In the genomic region with DNA sequence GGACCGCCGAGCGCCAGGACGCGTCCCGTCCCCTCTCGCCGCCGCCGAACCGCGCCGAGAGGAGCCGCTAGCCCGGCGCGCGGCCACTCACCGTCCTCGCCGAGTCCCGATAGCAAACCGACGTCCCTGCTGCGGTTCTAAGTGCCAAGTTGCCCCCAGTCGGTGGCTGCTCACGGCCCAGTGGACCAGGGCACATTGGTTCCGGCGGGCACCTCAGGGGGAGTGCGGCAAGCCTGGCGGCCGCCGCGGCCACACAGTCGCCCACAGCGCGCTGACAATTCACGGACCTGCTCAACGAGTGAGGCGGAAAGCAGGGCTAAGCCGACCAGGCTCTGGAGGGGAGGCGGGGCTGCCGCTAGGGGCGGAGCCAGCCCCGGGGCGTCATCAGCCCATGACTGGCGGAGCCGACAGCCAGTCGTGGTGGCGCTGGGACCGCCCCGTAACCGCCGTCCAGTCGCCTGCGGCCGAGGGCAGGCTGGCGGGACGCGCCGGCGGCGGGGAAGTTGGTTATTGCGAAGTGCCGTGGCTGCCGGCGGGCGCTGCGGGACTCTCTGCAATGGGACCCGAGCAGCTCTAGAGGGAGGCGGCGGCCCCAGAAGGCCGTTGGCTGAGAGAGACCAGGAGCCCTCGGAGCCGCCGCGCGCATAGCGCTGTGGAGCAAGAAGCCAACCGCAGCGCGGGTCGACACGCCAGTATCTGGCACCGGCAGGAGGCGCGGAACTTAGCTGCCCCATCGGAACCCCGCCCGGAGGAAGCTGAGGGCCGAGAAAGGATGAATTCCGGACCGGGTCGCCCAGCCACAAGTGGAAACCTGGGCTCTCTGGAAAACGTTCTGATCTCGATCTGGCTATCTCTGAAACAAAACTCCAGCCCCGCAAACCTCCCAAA, we compare ENCODE assay signal across 8 cellular contexts. TPM values are rescaled to one million over a fixed set of nuclear protein-coding genes. Genes with fewer than 3 reads are reported as not detected.
DNase-seq lines count a peak whose midpoint lies in the region; ATAC-seq, FAIRE-seq and TF ChIP-seq lines count a peak whose summit lies in the region.

A gene with protein sequence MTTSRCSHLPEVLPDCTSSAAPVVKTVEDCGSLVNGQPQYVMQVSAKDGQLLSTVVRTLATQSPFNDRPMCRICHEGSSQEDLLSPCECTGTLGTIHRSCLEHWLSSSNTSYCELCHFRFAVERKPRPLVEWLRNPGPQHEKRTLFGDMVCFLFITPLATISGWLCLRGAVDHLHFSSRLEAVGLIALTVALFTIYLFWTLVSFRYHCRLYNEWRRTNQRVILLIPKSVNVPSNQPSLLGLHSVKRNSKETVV (minus strand): TSS at position 300 of the 888 bp plus-strand sequence. CDS start 112,387 bp downstream, outside the sequence.

- no peak within 1 kb of the TSS for H2BK20ac ChIP-seq in H1 (ENCODE audit: low read length)

- H3K36me3 Mint-ChIP-seq in activated CD8-positive, alpha-beta memory T cell treated with anti-CD3 and anti-CD28 coated beads, Interleukin-2, amount 10 ng/mL, durations not matched to agents 7 days and 5 days = no peaks in the 10 kb centered on the region

- H4K8ac ChIP-seq in H1 (ENCODE audit: extremely low read depth, insufficient read depth, low read length) (peak within 1 kb of the TSS; percentile 92), mesenchymal stem cell (ENCODE audit: low read length) (peak within 1 kb of the TSS; percentile 65)

- H3K23ac ChIP-seq in H1 (ENCODE audit: insufficient read length) = no peak within 1 kb of the TSS
- peak within 1 kb of the TSS; percentile 67 to 74 for H3K23ac ChIP-seq in mesenchymal stem cell (ENCODE audit: low read length in 2 of 2)

- no peak for TF ChIP-seq EP300 in H1 (IDR thresholded peaks at IDR 0.05; ENCODE audit: borderline replicate concordance in 1 of 2, low read depth in 2 of 2, low read length in 2 of 2)

- peak; percentile 8 to 22; a peak in 1 of 4 replicates for TF ChIP-seq RAD21 in H1 (IDR thresholded peaks at IDR 0.05 in 1 of 2, conservative IDR thresholded peaks at IDR 0.05 in 1 of 2; ENCODE audit: low read depth in 2 of 2, low read length in 2 of 2)

- H3K27me3 ChIP-seq in H1 (replicated peaks in 1 of 4; ENCODE audit: control insufficient read depth in 3 of 4, extremely low read depth in 1 of 4, insufficient read depth in 3 of 4, low read length in 3 of 4) = peaks cover 0 to 16% (median 10%) of the 10 kb centered on the region in 4 experiments; a peak in 5 of 7 replicates
- peaks cover 0 to 12% of the 10 kb centered on the region in 2 experiments for H3K27me3 ChIP-seq in mesenchymal stem cell (ENCODE audit: control insufficient read depth in 1 of 2, insufficient read depth in 1 of 2, low read length in 2 of 2)

- peak within 1 kb of the TSS; percentile 79 to 95 for H3K4me2 ChIP-seq in H1 (ENCODE audit: insufficient read depth in 1 of 2, low read depth in 2 of 2, low read length in 2 of 2)
- H3K4me2 ChIP-seq in mesenchymal stem cell (ENCODE audit: low read length, poor library complexity, severe bottlenecking) = peak within 1 kb of the TSS; percentile 95

- H3K18ac ChIP-seq in H1 (ENCODE audit: extremely low read depth, low read length) (peak within 1 kb of the TSS; percentile 80), mesenchymal stem cell (ENCODE audit: low read depth in 1 of 2, low read length in 2 of 2) (peak within 1 kb of the TSS; percentile 76 to 88)

- H2AK5ac ChIP-seq in H1 (ENCODE audit: low read depth, low read length) (no peak within 1 kb of the TSS), mesenchymal stem cell (ENCODE audit: low read length, severe bottlenecking) (no peak within 1 kb of the TSS)

- H3K4me1 Mint-ChIP-seq in activated CD8-positive, alpha-beta memory T cell treated with anti-CD3 and anti-CD28 coated beads, Interleukin-2, amount 10 ng/mL, durations not matched to agents 7 days and 5 days = peaks cover 13% of the 10 kb centered on the region

- H3K4me3 Mint-ChIP-seq in activated CD8-positive, alpha-beta memory T cell treated with anti-CD3 and anti-CD28 coated beads, Interleukin-2, amount 10 ng/mL, durations not matched to agents 7 days and 5 days = peak within 1 kb of the TSS; percentile 81

- H3K9me3 Mint-ChIP-seq in activated CD8-positive, alpha-beta memory T cell treated with anti-CD3 and anti-CD28 coated beads, Interleukin-2, amount 10 ng/mL, durations not matched to agents 7 days and 5 days (ENCODE audit: low read depth) = no peaks in the 10 kb centered on the region

- H2BK12ac ChIP-seq in H1 (ENCODE audit: low read depth, low read length) (peak within 1 kb of the TSS; percentile 44), mesenchymal stem cell (ENCODE audit: low read length in 2 of 2) (peak within 1 kb of the TSS in 1 of 2 experiments; percentile 50)

- H3K36me3 ChIP-seq in H1 (ENCODE audit: control insufficient read depth in 2 of 4, insufficient read depth in 4 of 4, low read length in 3 of 4) (no peaks in the 10 kb centered on the region), mesenchymal stem cell (ENCODE audit: control insufficient read depth in 1 of 2, insufficient read depth in 2 of 2, low read depth in 1 of 2, low read length in 2 of 2) (no peaks in the 10 kb centered on the region)

- peak within 1 kb of the TSS in 3 of 4 experiments; percentile 47 to 54 (median 53); a peak in 5 of 7 replicates for H3K9ac ChIP-seq in H1 (replicated peaks in 1 of 4; ENCODE audit: extremely low read depth in 1 of 4, low read depth in 3 of 4, low read length in 3 of 4)
- H3K9ac ChIP-seq in mesenchymal stem cell (ENCODE audit: low read length) = peak within 1 kb of the TSS; percentile 83

- peak within 1 kb of the TSS; percentile 28 for H3K27ac Mint-ChIP-seq in activated CD8-positive, alpha-beta memory T cell treated with anti-CD3 and anti-CD28 coated beads, Interleukin-2, amount 10 ng/mL, durations not matched to agents 7 days and 5 days

- peak within 1 kb of the TSS; percentile 92; the same call in 1 of the 2 replicates for H2AFZ ChIP-seq in H1 (ENCODE audit: low read length)
- H2AFZ ChIP-seq in mesenchymal stem cell (ENCODE audit: low read depth, low read length) = peak within 1 kb of the TSS; percentile 80

- H3K4me3 ChIP-seq in H1 (ENCODE audit: extremely low read depth in 1 of 4, insufficient read depth in 2 of 4, low read depth in 3 of 4, low read length in 4 of 4) (peak within 1 kb of the TSS; percentile 71 to 83 (median 82)), mesenchymal stem cell (ENCODE audit: insufficient read depth in 1 of 2, low read depth in 1 of 2, low read length in 2 of 2) (peak within 1 kb of the TSS; percentile 75 to 92)

- H3K9me3 ChIP-seq in H1 (ENCODE audit: insufficient read depth in 2 of 2, low read depth in 1 of 2, low read length in 1 of 2) = no peaks in the 10 kb centered on the region
- H3K9me3 ChIP-seq in mesenchymal stem cell (ENCODE audit: control insufficient read depth, low read length) = no peaks in the 10 kb centered on the region

- FAIRE-seq in H1 (lab: Jason Lieb, UNC) = no peak

- CTCF ChIA-PET in activated CD8-positive, alpha-beta memory T cell treated with anti-CD3 and anti-CD28 coated beads, Interleukin-2, amount 10 ng/mL, durations not matched to agents 7 days and 5 days (lab: Charles Lee) = interaction anchor here (1.2 to 1.7 kb wide), 4 partner anchors 16 to 355 kb away, joined by 3 to 4 read pairs (median 4); no protein-coding TSS in a partner anchor
- CTCF ChIA-PET in H1 (lab: Charles Lee; ENCODE audit: partially characterized antibody) = interaction anchor here (0.6 to 1.7 kb wide), 7 partner anchors 16 to 326 kb away, joined by 3 to 5 read pairs (median 3); no protein-coding TSS in a partner anchor

- H3K79me2 ChIP-seq in H1 (ENCODE audit: control insufficient read depth in 1 of 2, insufficient read depth in 2 of 2, low read length in 2 of 2) = 0 out of 4 replicates have a peak, but pooled peaks cover 0 to 17% of the 10 kb centered on the region in 2 experiments

- H3K79me1 ChIP-seq in H1 (ENCODE audit: low read depth, low read length) (no peaks in the 10 kb centered on the region), mesenchymal stem cell (replicated peaks; ENCODE audit: low read length, poor library complexity, severe bottlenecking) (peaks cover 4% of the 10 kb centered on the region)

- peak within 1 kb of the TSS; percentile 64 for H4K5ac ChIP-seq in H1 (ENCODE audit: insufficient read length, low read depth, low read length)

- peaks cover 0 to 9% (median 6%) of the 10 kb centered on the region in 4 experiments; a peak in 4 of 7 replicates for H3K4me1 ChIP-seq in H1 (replicated peaks in 1 of 4; ENCODE audit: control insufficient read depth in 3 of 4, insufficient read depth in 4 of 4, low read length in 3 of 4)
- H3K4me1 ChIP-seq in mesenchymal stem cell (ENCODE audit: control insufficient read depth, insufficient read depth, low read depth, low read length) = peaks cover 11% of the 10 kb centered on the region

- peaks cover 19% of the 10 kb centered on the region; the same call in 1 of the 2 replicates for H3K23me2 ChIP-seq in H1 (ENCODE audit: low read depth, low read length)

- peak; percentile 91 for DNase-seq in COR-L47 (lab: John Stamatoyannopoulos, UW)
- peak; percentile 98 for DNase-seq in GM20000 (ENCODE audit: low spot score)
- peak; percentile 82 for DNase-seq in HS-5 (ENCODE audit: low read depth)
- peak; percentile 90 to 98 for DNase-seq in NOMO-1 (lab: John Stamatoyannopoulos, UW; ENCODE audit: unreplicated experiment in 2 of 2)
- DNase-seq in activated CD8-positive, alpha-beta memory T cell treated with anti-CD3 and anti-CD28 coated beads, Interleukin-2, amount 10 ng/mL, durations not matched to agents 7 days and 5 days = peak; percentile 95
- DNase-seq in H1 (ENCODE audit: low read depth in 1 of 2, low spot score in 2 of 2) = peak; percentile 89 to 96
- peak; percentile 97 for DNase-seq in mesenchymal stem cell
- peak; percentile 82 for DNase-seq in stimulated activated CD8-positive, alpha-beta memory T cell treated with anti-CD3 and anti-CD28 coated beads, Interleukin-12 subunit alpha, Interleukin-12 subunit beta, amount 100 ng/mL, for 24 hours (ENCODE audit: extremely low read depth)

- H2BK15ac ChIP-seq in H1 (ENCODE audit: low read length) = no peak within 1 kb of the TSS
- H2BK15ac ChIP-seq in mesenchymal stem cell (ENCODE audit: low read depth, poor library complexity, severe bottlenecking) = peak within 1 kb of the TSS; percentile 75

- peak; percentile 5 for TF ChIP-seq CTCF in GM20000 (IDR thresholded peaks at IDR 0.05; ENCODE audit: extremely low read depth, missing control alignments)
- TF ChIP-seq CTCF in H1 (IDR thresholded peaks at IDR 0.05; ENCODE audit: control extremely low read depth in 1 of 3, insufficient read depth in 1 of 3, low read depth in 1 of 3, low read length in 3 of 3) = peak in 2 of 3 experiments; percentile 10 to 37; a peak in 2 of 4 replicates

- POLR2A ChIA-PET in H1 (lab: Charles Lee; ENCODE audit: partially characterized antibody) = interaction anchor here (0.6 to 1.4 kb wide), 4 partner anchors 11 to 385 kb away, joined by 3 to 8 read pairs (median 4); no protein-coding TSS in a partner anchor

- no peak within 1 kb of the TSS for H2BK120ac ChIP-seq in H1 (replicated peaks; ENCODE audit: low read depth, low read length)
- no peak within 1 kb of the TSS for H2BK120ac ChIP-seq in mesenchymal stem cell (ENCODE audit: low read depth, low read length)

- ATAC-seq in activated CD8-positive, alpha-beta memory T cell treated with anti-CD3 and anti-CD28 coated beads, Interleukin-2, amount 10 ng/mL, durations not matched to agents 7 days and 5 days = peak; percentile 98

- H4K20me1 ChIP-seq in H1 (replicated peaks in 1 of 2; ENCODE audit: control insufficient read depth in 1 of 2, insufficient read depth in 2 of 2, low read length in 2 of 2) = peaks cover 0 to 7% of the 10 kb centered on the region in 2 experiments

- no peak within 1 kb of the TSS for H3K56ac ChIP-seq in H1 (replicated peaks; ENCODE audit: insufficient read length, low read depth, low read length)

- H3K4ac ChIP-seq in H1 (replicated peaks; ENCODE audit: insufficient read length, low read depth, low read length) (peak within 1 kb of the TSS; percentile 87), mesenchymal stem cell (ENCODE audit: low read depth in 1 of 2, low read length in 2 of 2) (no peak within 1 kb of the TSS)

- H3K14ac ChIP-seq in H1 (ENCODE audit: insufficient read length) = no peak within 1 kb of the TSS
- H3K14ac ChIP-seq in mesenchymal stem cell (ENCODE audit: low read length in 2 of 2) = peak within 1 kb of the TSS in 1 of 2 experiments; percentile 86

- H2BK5ac ChIP-seq in H1 (ENCODE audit: low read depth, low read length) = no peak within 1 kb of the TSS
- peak within 1 kb of the TSS; percentile 15 for H2BK5ac ChIP-seq in mesenchymal stem cell (ENCODE audit: low read depth, low read length, poor library complexity, severe bottlenecking)

- peak; percentile 29 to 79 for TF ChIP-seq POLR2A in H1 (IDR thresholded peaks at IDR 0.05; ENCODE audit: control extremely low read depth in 1 of 2, low read depth in 2 of 2, low read length in 2 of 2)

- H3K27me3 Mint-ChIP-seq in activated CD8-positive, alpha-beta memory T cell treated with anti-CD3 and anti-CD28 coated beads, Interleukin-2, amount 10 ng/mL, durations not matched to agents 7 days and 5 days = peaks cover 60% of the 10 kb centered on the region

- WGBS in H1 (ENCODE audit: extremely low coverage in 1 of 2, insufficient coverage in 1 of 2, insufficient read length in 1 of 2, insufficient replicate concordance in 2 of 2, low coverage in 1 of 2, low lambda C conversion rate in 2 of 2, missing lambda C conversion rate in 1 of 2), 2 experiments = 1% methylated on average over 97 of the region's 97 CpGs; no CpG with 5 or more reads in 1 of the 2 experiments
- WGBS in mesenchymal stem cell = under 1% methylated on average over 87 of the region's 97 CpGs

- H4K91ac ChIP-seq in H1 (replicated peaks; ENCODE audit: insufficient read length, low read length) = peak within 1 kb of the TSS; percentile 35
- peak within 1 kb of the TSS; percentile 47 for H4K91ac ChIP-seq in mesenchymal stem cell (ENCODE audit: low read length)

- no peak within 1 kb of the TSS for H3K27ac ChIP-seq in H1 (ENCODE audit: low read depth, low read length)
- H3K27ac ChIP-seq in mesenchymal stem cell (ENCODE audit: low read length, poor library complexity, severe bottlenecking) = peak within 1 kb of the TSS; percentile 38

RNA-seq across cellular contexts. Expression of the gene that starts here (rescaled TPM):
- 1 to 10 TPM in 1 of 2 experiments, under 1 TPM in 1; 0.73 to 1.6 TPM for total RNA-seq in activated CD8-positive, alpha-beta memory T cell treated with anti-CD3 and anti-CD28 coated beads, Interleukin-2, amount 10 ng/mL, durations not matched to agents 7 days and 5 days
- total RNA-seq in H1 (2021; fragmentation: NEBNext Ultra II Directional; extraction: Animal tissue kit (Norgen Biotek cat#: 25700)) = 12.0 and 14.0 TPM in 2 replicates
- 11.1 and 16.9 TPM in 2 replicates for polyA plus RNA-seq in H1 (2011; rRNA removed)
- polyA plus RNA-seq in H1 (2011; cell fraction: cytosol; rRNA removed) = 10.9 TPM
- polyA plus RNA-seq in H1 (2011; cell fraction: nucleus; rRNA removed) = 14.1 TPM
- 11.8 to 13.5 TPM (median 12.9 TPM) in 4 replicates for polyA plus RNA-seq in H1 (2012, experiment 1 of 2)
- 9.3 TPM for polyA plus RNA-seq in H1 (2012, experiment 2 of 2)
- 5.7 TPM for polyA plus RNA-seq in H1 (2013, experiment 1 of 2)
- 8.1 TPM for polyA plus RNA-seq in H1 (2013, experiment 2 of 2)
- 19.0 and 23.9 TPM in 2 replicates for polyA minus RNA-seq in H1 (2011; rRNA and poly(A)+ RNA removed)
- 10.1 TPM for polyA minus RNA-seq in H1 (2011; cell fraction: cytosol; rRNA and poly(A)+ RNA removed)
- polyA minus RNA-seq in H1 (2011; cell fraction: nucleus; rRNA and poly(A)+ RNA removed) = 32.0 TPM
- 1.3 TPM for polyA plus RNA-seq in mesenchymal stem cell (2013, experiment 1 of 2)
- 1.5 TPM for polyA plus RNA-seq in mesenchymal stem cell (2013, experiment 2 of 2)
